Comparison of ENCODE assay signal across 24 cellular contexts in the genomic region with DNA sequence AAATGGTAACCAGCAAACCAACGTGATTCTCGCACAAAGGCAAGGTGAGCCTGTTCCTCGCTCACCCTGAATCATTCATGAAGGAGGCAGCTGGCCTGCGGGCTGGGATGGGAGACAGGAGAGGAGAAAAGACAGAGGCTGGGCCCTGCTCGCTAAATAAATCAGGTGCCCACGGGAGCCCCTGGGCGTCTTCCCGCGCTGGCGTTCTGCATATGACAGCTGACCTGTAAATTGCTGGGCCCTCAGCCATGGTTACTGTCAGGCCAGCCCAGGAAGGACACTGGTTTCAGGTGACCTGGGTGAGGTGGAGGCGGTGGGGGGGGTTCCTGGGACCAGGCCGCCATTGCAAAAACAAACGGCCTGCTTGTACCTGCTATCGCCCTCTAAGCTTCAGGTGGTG. TPM values are rescaled to one million over a fixed set of nuclear protein-coding genes. Genes with fewer than 3 reads are reported as not detected.
"Had no signal": no experiment of that assay in that cellular context is flagged by ENCODE, and none has a peak within 500 bp of the region (broad histone marks: within the 10 kb centered on the region; RNA-seq: fewer than 3 reads in every experiment).

No MANE protein-coding gene starts in this region.

- H2AFZ ChIP-seq: parathyroid adenoma had no signal

- H3K9ac ChIP-seq: parathyroid adenoma had no signal

- H3K9me3 ChIP-seq: gastrocnemius medialis, right lobe of liver, thoracic aorta had no signal

- H3K27ac ChIP-seq: gastrocnemius medialis, parathyroid adenoma, right lobe of liver, thoracic aorta had no signal

- H3K4me3 ChIP-seq: gastrocnemius medialis, right lobe of liver, smooth muscle cell, thoracic aorta had no signal

- H3K4me1 ChIP-seq: right lobe of liver had no signal

- H3K27ac Mint-ChIP-seq: activated CD4-positive, alpha-beta T cell treated with anti-CD3 and anti-CD28 coated beads for 36 hours; activated CD8-positive, alpha-beta T cell treated with anti-CD3 and anti-CD28 coated beads for 36 hours; activated naive CD4-positive, alpha-beta T cell treated with anti-CD3 and anti-CD28 coated beads for 36 hours; activated T-cell treated with anti-CD3 and anti-CD28 coated beads, Interleukin-2, amount 50 U/mL, for 24 hours; memory B cell; stimulated activated effector memory CD8-positive, alpha-beta T cell treated with anti-CD3 and anti-CD28 coated beads, Interleukin-12 subunit alpha, Interleukin-12 subunit beta, amount 100 ng/mL, for 72 hours had no signal

- ATAC-seq: activated CD4-positive, alpha-beta T cell treated with anti-CD3 and anti-CD28 coated beads for 36 hours; activated CD8-positive, alpha-beta T cell treated with anti-CD3 and anti-CD28 coated beads for 36 hours; gastrocnemius medialis; left ventricle myocardium superior; right lobe of liver; stimulated activated effector memory CD8-positive, alpha-beta T cell treated with anti-CD3 and anti-CD28 coated beads, Interleukin-12 subunit alpha, Interleukin-12 subunit beta, amount 100 ng/mL, for 72 hours had no signal

- H3K27me3 ChIP-seq: gastrocnemius medialis, right lobe of liver had no signal

- FAIRE-seq: colon, TTC549 had no signal

- H3K9me3 Mint-ChIP-seq: activated CD8-positive, alpha-beta T cell treated with anti-CD3 and anti-CD28 coated beads for 36 hours; activated naive CD4-positive, alpha-beta T cell treated with anti-CD3 and anti-CD28 coated beads for 36 hours; activated T-cell treated with anti-CD3 and anti-CD28 coated beads, Interleukin-2, amount 50 U/mL, for 24 hours; memory B cell; stimulated activated effector memory CD8-positive, alpha-beta T cell treated with anti-CD3 and anti-CD28 coated beads, Interleukin-12 subunit alpha, Interleukin-12 subunit beta, amount 100 ng/mL, for 72 hours had no signal

- H3K36me3 ChIP-seq: gastrocnemius medialis, right lobe of liver, thoracic aorta had no signal

- H3K4me2 ChIP-seq: smooth muscle cell had no signal

- H3K27me3 Mint-ChIP-seq: activated T-cell treated with anti-CD3 and anti-CD28 coated beads, Interleukin-2, amount 50 U/mL, for 24 hours had no signal

- H3K4me3 Mint-ChIP-seq: activated CD4-positive, alpha-beta T cell treated with anti-CD3 and anti-CD28 coated beads for 36 hours; activated CD8-positive, alpha-beta T cell treated with anti-CD3 and anti-CD28 coated beads for 36 hours; activated naive CD4-positive, alpha-beta T cell treated with anti-CD3 and anti-CD28 coated beads for 36 hours; activated T-cell treated with anti-CD3 and anti-CD28 coated beads, Interleukin-2, amount 50 U/mL, for 24 hours; memory B cell; stimulated activated effector memory CD8-positive, alpha-beta T cell treated with anti-CD3 and anti-CD28 coated beads, Interleukin-12 subunit alpha, Interleukin-12 subunit beta, amount 100 ng/mL, for 72 hours had no signal

- DNase-seq: activated CD4-positive, alpha-beta T cell treated with anti-CD3 and anti-CD28 coated beads for 36 hours; activated CD8-positive, alpha-beta T cell treated with anti-CD3 and anti-CD28 coated beads for 36 hours; activated naive CD4-positive, alpha-beta T cell treated with anti-CD3 and anti-CD28 coated beads for 36 hours; activated T-cell treated with anti-CD3 and anti-CD28 coated beads, Interleukin-2, amount 50 U/mL, for 24 hours; anterior cingulate cortex; caudate nucleus; erythroblast; gastrocnemius medialis; head of caudate nucleus; left ventricle myocardium superior; right lobe of liver; stimulated activated CD4-positive, alpha-beta T cell treated with anti-CD3 and anti-CD28 coated beads, Interleukin-4, amount 100 ng/mL, for 24 hours had no signal

- H3K36me3 Mint-ChIP-seq: brain had no signal

RNA-seq across cellular contexts. Expression of a gene that starts 28.0 kb away (rescaled TPM):
- total RNA-seq: activated CD4-positive, alpha-beta T cell treated with anti-CD3 and anti-CD28 coated beads for 36 hours; activated CD8-positive, alpha-beta T cell treated with anti-CD3 and anti-CD28 coated beads for 36 hours; activated naive CD4-positive, alpha-beta T cell treated with anti-CD3 and anti-CD28 coated beads for 36 hours; gastrocnemius medialis; left ventricle myocardium superior; mononuclear cell; right lobe of liver; T-helper 2 cell treated with Interferon-gamma antibody and Interleukin-4, amounts not matched to agents 100 ng/mL and 5 ng/mL, for 36 hours; thoracic aorta had no signal

RNA-seq across cellular contexts. Expression of a gene that starts 33.9 kb away (rescaled TPM):
- total RNA-seq: activated CD4-positive, alpha-beta T cell treated with anti-CD3 and anti-CD28 coated beads for 36 hours; activated CD8-positive, alpha-beta T cell treated with anti-CD3 and anti-CD28 coated beads for 36 hours; activated naive CD4-positive, alpha-beta T cell treated with anti-CD3 and anti-CD28 coated beads for 36 hours; gastrocnemius medialis; kidney epithelial cell; left ventricle myocardium superior; T-helper 2 cell treated with Interferon-gamma antibody and Interleukin-4, amounts not matched to agents 100 ng/mL and 5 ng/mL, for 36 hours; urinary bladder had no signal

RNA-seq across cellular contexts. Expression of a gene that starts 42.9 kb away (rescaled TPM):
- total RNA-seq: activated CD8-positive, alpha-beta T cell treated with anti-CD3 and anti-CD28 coated beads for 36 hours; activated naive CD4-positive, alpha-beta T cell treated with anti-CD3 and anti-CD28 coated beads for 36 hours; left ventricle myocardium superior; mononuclear cell; T-helper 2 cell treated with Interferon-gamma antibody and Interleukin-4, amounts not matched to agents 100 ng/mL and 5 ng/mL, for 36 hours had no signal

RNA-seq across cellular contexts. Expression of a gene that starts 47.0 kb away (rescaled TPM):
- total RNA-seq: activated CD4-positive, alpha-beta T cell treated with anti-CD3 and anti-CD28 coated beads for 36 hours; activated CD8-positive, alpha-beta T cell treated with anti-CD3 and anti-CD28 coated beads for 36 hours; activated naive CD4-positive, alpha-beta T cell treated with anti-CD3 and anti-CD28 coated beads for 36 hours; kidney epithelial cell; left ventricle myocardium superior; smooth muscle cell; T-helper 2 cell treated with Interferon-gamma antibody and Interleukin-4, amounts not matched to agents 100 ng/mL and 5 ng/mL, for 36 hours; thoracic aorta had no signal
- polyA plus RNA-seq: smooth muscle cell had no signal
